ENCODE assay signal across 8 cellular contexts in the genomic region with DNA sequence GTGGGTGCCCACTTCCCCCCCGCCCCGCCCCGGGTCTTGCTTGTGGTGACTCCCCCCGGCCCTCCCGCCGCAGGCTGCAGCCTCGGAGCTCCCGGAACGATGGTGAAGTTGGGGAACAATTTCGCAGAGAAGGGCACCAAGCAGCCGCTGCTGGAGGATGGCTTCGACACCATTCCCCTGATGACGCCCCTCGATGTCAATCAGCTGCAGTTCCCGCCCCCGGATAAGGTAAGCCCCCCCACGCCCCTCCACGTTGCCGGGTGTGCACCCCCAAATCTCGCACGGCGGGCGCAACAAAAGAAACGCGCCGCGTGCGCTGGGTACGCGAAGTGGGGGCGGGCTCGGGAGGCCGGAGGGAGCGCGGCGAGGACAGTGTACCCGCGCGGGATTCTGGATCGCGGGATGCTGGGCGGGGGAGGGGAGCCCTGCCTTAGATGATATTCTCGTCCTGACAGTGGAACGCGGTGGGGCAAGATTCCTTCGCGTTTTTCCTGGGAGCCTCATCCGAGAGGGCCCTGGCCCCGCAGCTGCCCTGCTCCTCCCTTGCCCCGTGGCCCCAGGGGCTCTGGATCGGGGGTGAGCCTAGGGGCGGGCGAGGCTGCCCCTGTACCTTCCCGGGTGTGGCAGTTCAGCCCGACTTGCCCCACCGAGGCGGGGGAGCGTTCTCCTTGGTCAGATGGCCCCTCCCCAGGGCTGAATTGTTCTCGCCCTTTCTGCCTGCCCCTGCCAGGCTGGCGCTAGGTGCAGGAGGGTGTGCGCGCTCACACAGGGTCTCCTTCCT. TPM values are rescaled to one million over a fixed set of nuclear protein-coding genes. Genes with fewer than 3 reads are reported as not detected.
A peak's percentile ranks its signal among the peaks of the same experiment; 100 is the strongest.
DNase-seq lines count a peak whose midpoint lies in the region; ATAC-seq and TF ChIP-seq lines count a peak whose summit lies in the region.

No MANE protein-coding gene starts in this region.

- peak overlapping the region in 1 of 3 donors; percentile 16 for H3K27ac Mint-ChIP-seq in IgD-negative memory B cell
- no peak overlapping the region for H3K27ac Mint-ChIP-seq in chondrocyte (ENCODE audit: unreplicated experiment)
- no peak overlapping the region for H3K27ac Mint-ChIP-seq in nephron

- ATAC-seq in HG03520 (IDR thresholded peaks at IDR 0.05; ENCODE audit: unreplicated experiment) (no peak), HG03175 (IDR thresholded peaks at IDR 0.05; ENCODE audit: unreplicated experiment) (no peak)

- H3K4me3 Mint-ChIP-seq in IgD-negative memory B cell = peak overlapping the region; percentile 62 to 85 (median 76)
- H3K4me3 Mint-ChIP-seq in chondrocyte (ENCODE audit: unreplicated experiment) = peak overlapping the region; percentile 54
- peak overlapping the region; percentile 74 to 84 (median 78) for H3K4me3 Mint-ChIP-seq in nephron

- H3K4me1 Mint-ChIP-seq in IgD-negative memory B cell (peaks cover 5 to 9% (median 8%) of the 10 kb centered on the region in 3 donors), chondrocyte (ENCODE audit: low read depth) (peaks cover 11% of the 10 kb centered on the region), nephron (peaks cover 6% of the 10 kb centered on the region)

- H3K36me3 Mint-ChIP-seq in IgD-negative memory B cell (no peaks in the 10 kb centered on the region), chondrocyte (ENCODE audit: low read depth) (peaks cover 2% of the 10 kb centered on the region), nephron (ENCODE audit: low read depth) (no peaks in the 10 kb centered on the region)

- H3K9me3 Mint-ChIP-seq in IgD-negative memory B cell (no peaks in the 10 kb centered on the region), chondrocyte (ENCODE audit: low read depth) (no peaks in the 10 kb centered on the region), nephron (no peaks in the 10 kb centered on the region)

- DNase-seq in CD1c-positive myeloid dendritic cell (ENCODE audit: extremely low spot score) = peak; percentile 2
- DNase-seq in chondrocyte (ENCODE audit: low spot score) = peak; percentile 72
- DNase-seq in activated CD4-positive, CD25-positive, alpha-beta regulatory T cell treated with anti-CD3 and anti-CD28 coated beads, Interleukin-2, amount 50 U/mL, for 72 hours = no peak
- DNase-seq in HK-2 (ENCODE audit: unreplicated experiment) = no peak

- peaks cover 49% of the 10 kb centered on the region for H3K27me3 Mint-ChIP-seq in IgD-negative memory B cell
- H3K27me3 Mint-ChIP-seq in chondrocyte (ENCODE audit: low read depth) = peaks cover 56% of the 10 kb centered on the region
- peaks cover 89% of the 10 kb centered on the region for H3K27me3 Mint-ChIP-seq in nephron (ENCODE audit: low read depth)

- TF ChIP-seq CTCF in chondrocyte (IDR thresholded peaks at IDR 0.05) (no peak), nephron (IDR thresholded peaks at IDR 0.05; ENCODE audit: unreplicated experiment in 3 of 3) (no peak)

RNA-seq across cellular contexts. Expression of gene NSG1, which starts 0.8 kb away (rescaled TPM):
- polyA plus RNA-seq in IgD-negative memory B cell = 0.69 TPM
- total RNA-seq in chondrocyte = 0.42 TPM in 1 of 3 replicates, not detected in the others

Comparison
In these comparisons a context has a peak if more than half of its experiments do, and no peak if none do; other contexts are left out.
1. DNase-seq: peak in CD1c-positive myeloid dendritic cell (single experiment) and chondrocyte (single experiment); none in activated CD4-positive, CD25-positive, alpha-beta regulatory T cell treated with anti-CD3 and anti-CD28 coated beads, Interleukin-2, amount 50 U/mL, for 72 hours (single experiment) and HK-2 (single experiment).
2. Peak in every context shown above with its lines, with median percentiles within 50 percentile points of each other: H3K4me3 Mint-ChIP-seq.